In the genomic region with DNA sequence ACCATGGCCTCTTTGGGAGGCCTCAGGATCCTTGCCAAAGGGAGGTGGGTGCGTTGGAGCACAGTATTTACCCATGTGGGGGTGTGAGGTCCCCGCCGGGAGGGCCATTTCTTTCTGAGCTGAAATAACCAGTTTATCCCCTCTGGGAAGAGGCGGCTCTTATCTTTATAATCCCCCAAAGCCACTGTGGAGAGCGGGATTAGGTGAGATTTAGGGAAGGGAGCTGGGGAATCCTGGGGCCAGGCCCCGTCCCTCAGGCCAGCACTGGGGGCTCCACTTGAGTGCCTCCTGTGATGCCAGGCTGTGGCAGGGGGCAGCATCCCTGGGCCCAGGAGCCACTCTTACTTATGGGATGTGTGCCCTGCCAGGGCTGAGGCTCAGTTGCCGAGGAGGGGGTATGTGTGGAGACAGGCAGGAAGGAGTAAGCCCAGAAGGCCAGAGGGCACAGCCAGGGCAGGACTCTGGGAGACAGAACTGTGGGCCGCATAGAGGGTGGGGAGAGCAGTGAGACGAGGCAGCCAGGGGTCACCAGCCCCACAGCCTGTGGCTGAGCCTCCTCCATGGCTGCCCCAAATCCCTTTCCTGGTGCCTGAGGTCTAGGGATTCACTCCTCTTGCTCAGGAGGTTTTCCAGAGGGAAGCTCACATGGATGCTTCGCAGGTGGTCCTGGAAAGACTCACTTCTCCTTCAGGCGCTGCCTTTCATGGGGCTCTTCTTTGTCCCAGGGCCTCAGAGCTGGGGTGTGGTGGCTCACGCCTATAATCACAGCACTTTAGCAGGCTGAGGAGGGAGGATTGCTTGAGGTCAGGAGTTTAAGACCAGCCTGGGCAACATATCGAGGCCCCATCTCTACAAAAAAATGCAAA, we compare ENCODE assay signal across 15 cellular contexts. TPM values are rescaled to one million over a fixed set of nuclear protein-coding genes. Genes with fewer than 3 reads are reported as not detected.
A peak's percentile ranks its signal among the peaks of the same experiment; 100 is the strongest.
DNase-seq lines count a peak whose midpoint lies in the region; ATAC-seq lines count a peak whose summit lies in the region.
"Had no signal": no experiment of that assay in that cellular context is flagged by ENCODE, and none has a peak within 500 bp of the region (broad histone marks: within the 10 kb centered on the region; RNA-seq: fewer than 3 reads in every experiment).

No MANE protein-coding gene starts in this region.

- peak overlapping the region; percentile 13 to 92 for H3K27ac Mint-ChIP-seq in stimulated activated naive CD8-positive, alpha-beta T cell treated with anti-CD3 and anti-CD28 coated beads, Interleukin-15, amount 100 ng/mL, for 72 hours
- H3K27ac Mint-ChIP-seq in central memory CD8-positive, alpha-beta T cell (ENCODE audit: low read depth), result peak overlapping the region; percentile 89
- H3K27ac Mint-ChIP-seq in naive thymus-derived CD8-positive, alpha-beta T cell, result peak overlapping the region in 6 of 10 donors; percentile 52 to 90 (median 72)
- H3K27ac Mint-ChIP-seq: activated naive CD8-positive, alpha-beta T cell treated with anti-CD3 and anti-CD28 coated beads, Interleukin-2, amount 10 ng/mL, durations not matched to agents 7 days and 5 days had no signal

- H3K4me1 Mint-ChIP-seq in stimulated activated naive CD8-positive, alpha-beta T cell treated with anti-CD3 and anti-CD28 coated beads, Interleukin-15, amount 100 ng/mL, for 72 hours, result peaks cover 5% of the 10 kb centered on the region
- peaks cover 24% of the 10 kb centered on the region for H3K4me1 Mint-ChIP-seq in central memory CD8-positive, alpha-beta T cell
- H3K4me1 Mint-ChIP-seq in naive thymus-derived CD8-positive, alpha-beta T cell, result peaks cover 8 to 23% (median 15%) of the 10 kb centered on the region in 4 donors

- no peaks in the 10 kb centered on the region for H3K27me3 Mint-ChIP-seq in stimulated activated naive CD8-positive, alpha-beta T cell treated with anti-CD3 and anti-CD28 coated beads, Interleukin-15, amount 100 ng/mL, for 72 hours
- H3K27me3 Mint-ChIP-seq in central memory CD8-positive, alpha-beta T cell, result no peaks in the 10 kb centered on the region
- H3K27me3 Mint-ChIP-seq in naive thymus-derived CD8-positive, alpha-beta T cell, result no peaks in the 10 kb centered on the region
- H3K27me3 Mint-ChIP-seq: activated naive CD8-positive, alpha-beta T cell treated with anti-CD3 and anti-CD28 coated beads, Interleukin-2, amount 10 ng/mL, durations not matched to agents 7 days and 5 days had no signal

- no peak for ATAC-seq in stimulated activated naive CD8-positive, alpha-beta T cell treated with anti-CD3 and anti-CD28 coated beads, Interleukin-15, amount 100 ng/mL, for 72 hours
- no peak for ATAC-seq in stimulated activated naive CD8-positive, alpha-beta T cell treated with anti-CD3 and anti-CD28 coated beads, Interleukin-15, Interleukin-2, amounts not matched to agents 100 U/mL and 50 U/mL, for 24 hours
- no peak for ATAC-seq in central memory CD8-positive, alpha-beta T cell (replicated peaks; ENCODE audit: extremely low read depth, poor library complexity, severe bottlenecking)
- ATAC-seq in naive thymus-derived CD8-positive, alpha-beta T cell, result no peak
- ATAC-seq in HG02571 (IDR thresholded peaks at IDR 0.05; ENCODE audit: unreplicated experiment), result no peak
- ATAC-seq: activated CD4-positive, CD25-positive, alpha-beta regulatory T cell treated with anti-CD3 and anti-CD28 coated beads, Interleukin-2, amount 50 U/mL, for 24 hours; GM12878 had no signal

- H3K4me3 Mint-ChIP-seq in stimulated activated naive CD8-positive, alpha-beta T cell treated with anti-CD3 and anti-CD28 coated beads, Interleukin-15, amount 100 ng/mL, for 72 hours, result no peak overlapping the region
- no peak overlapping the region for H3K4me3 Mint-ChIP-seq in central memory CD8-positive, alpha-beta T cell
- no peak overlapping the region for H3K4me3 Mint-ChIP-seq in naive thymus-derived CD8-positive, alpha-beta T cell
- H3K4me3 Mint-ChIP-seq: activated naive CD8-positive, alpha-beta T cell treated with anti-CD3 and anti-CD28 coated beads, Interleukin-2, amount 10 ng/mL, durations not matched to agents 7 days and 5 days; T-helper 1 cell treated with Interleukin-12 subunit alpha and Interleukin-12 subunit beta and Interleukin-4 antibody, amounts not matched to agents 30 μg/mL and 1 μg/mL, for 36 hours had no signal

- DNase-seq in stimulated activated naive CD8-positive, alpha-beta T cell treated with anti-CD3 and anti-CD28 coated beads, Interleukin-15, amount 100 ng/mL, for 72 hours, result no peak
- no peak for DNase-seq in stimulated activated naive CD8-positive, alpha-beta T cell treated with anti-CD3 and anti-CD28 coated beads, Interleukin-15, Interleukin-2, amounts not matched to agents 100 U/mL and 50 U/mL, for 24 hours
- no peak for DNase-seq in central memory CD8-positive, alpha-beta T cell (ENCODE audit: low spot score in 2 of 2)
- DNase-seq in naive thymus-derived CD8-positive, alpha-beta T cell, result no peak
- DNase-seq in NCI-H2171 treated with DMSO at 0.1 percent for 48 hours (lab: John Stamatoyannopoulos, UW) (no peak), UCSD-AML1 (lab: John Stamatoyannopoulos, UW; ENCODE audit: unreplicated experiment) (no peak)
- no peak for DNase-seq in activated T-cell treated with anti-CD3 and anti-CD28 coated beads, Interleukin-2, amount 50 U/mL, for 48 hours
- DNase-seq: activated naive CD8-positive, alpha-beta T cell treated with anti-CD3 and anti-CD28 coated beads, Interleukin-2, amount 10 ng/mL, durations not matched to agents 7 days and 5 days; NCI-H2081; NCI-H774; RPMI8226 had no signal

- H3K36me3 Mint-ChIP-seq in central memory CD8-positive, alpha-beta T cell (ENCODE audit: insufficient read depth), result peaks cover 5% of the 10 kb centered on the region
- peaks cover 0 to 19% (median 6%) of the 10 kb centered on the region in 3 donors for H3K36me3 Mint-ChIP-seq in naive thymus-derived CD8-positive, alpha-beta T cell

- POLR2A ChIA-PET in naive thymus-derived CD8-positive, alpha-beta T cell (lab: Charles Lee), result interaction anchor here (1.1 to 1.4 kb wide), 4 partner anchors 8 to 374 kb away, joined by 3 to 5 read pairs (median 3); a partner anchor contains a TSS

- H3K9me3 Mint-ChIP-seq in stimulated activated naive CD8-positive, alpha-beta T cell treated with anti-CD3 and anti-CD28 coated beads, Interleukin-15, amount 100 ng/mL, for 72 hours, result no peaks in the 10 kb centered on the region
- H3K9me3 Mint-ChIP-seq in central memory CD8-positive, alpha-beta T cell, result no peaks in the 10 kb centered on the region
- no peaks in the 10 kb centered on the region for H3K9me3 Mint-ChIP-seq in naive thymus-derived CD8-positive, alpha-beta T cell
- H3K9me3 Mint-ChIP-seq: activated naive CD8-positive, alpha-beta T cell treated with anti-CD3 and anti-CD28 coated beads, Interleukin-2, amount 10 ng/mL, durations not matched to agents 7 days and 5 days; T-helper 1 cell treated with Interleukin-12 subunit alpha and Interleukin-12 subunit beta and Interleukin-4 antibody, amounts not matched to agents 30 μg/mL and 1 μg/mL, for 36 hours had no signal

RNA-seq across cellular contexts. Expression of a gene that starts 25.0 kb away (rescaled TPM):
- total RNA-seq in naive thymus-derived CD8-positive, alpha-beta T cell, result 100 to 1,000 TPM; 102 to 108 TPM
- 10 to 100 TPM in 2 of 3 donors, 1 to 10 TPM in 1; 8.4 to 23.5 (median 11.5) TPM for polyA plus RNA-seq in naive thymus-derived CD8-positive, alpha-beta T cell

RNA-seq across cellular contexts. Expression of a gene that starts 33.9 kb away (rescaled TPM):
- total RNA-seq in naive thymus-derived CD8-positive, alpha-beta T cell, result under 1 TPM; 0.65 to 0.80 TPM
- under 1 TPM; 0.05 to 0.62 (median 0.61) TPM for polyA plus RNA-seq in naive thymus-derived CD8-positive, alpha-beta T cell

RNA-seq across cellular contexts. Expression of a gene that starts 34.9 kb away (rescaled TPM):
- 10 to 100 TPM; 53.1 to 54.4 TPM for total RNA-seq in naive thymus-derived CD8-positive, alpha-beta T cell
- 100 to 1,000 TPM in 2 of 3 donors, 10 to 100 TPM in 1; 98.2 to 121 (median 103) TPM for polyA plus RNA-seq in naive thymus-derived CD8-positive, alpha-beta T cell

RNA-seq across cellular contexts. Expression of a gene that starts 44.1 kb away (rescaled TPM):
- total RNA-seq in naive thymus-derived CD8-positive, alpha-beta T cell, result 10 to 100 TPM; 30.3 to 30.6 TPM
- 10 to 100 TPM; 13.4 to 21.8 (median 15.0) TPM for polyA plus RNA-seq in naive thymus-derived CD8-positive, alpha-beta T cell
